14 cellular contexts compared by ENCODE assay signal in the genomic region with DNA sequence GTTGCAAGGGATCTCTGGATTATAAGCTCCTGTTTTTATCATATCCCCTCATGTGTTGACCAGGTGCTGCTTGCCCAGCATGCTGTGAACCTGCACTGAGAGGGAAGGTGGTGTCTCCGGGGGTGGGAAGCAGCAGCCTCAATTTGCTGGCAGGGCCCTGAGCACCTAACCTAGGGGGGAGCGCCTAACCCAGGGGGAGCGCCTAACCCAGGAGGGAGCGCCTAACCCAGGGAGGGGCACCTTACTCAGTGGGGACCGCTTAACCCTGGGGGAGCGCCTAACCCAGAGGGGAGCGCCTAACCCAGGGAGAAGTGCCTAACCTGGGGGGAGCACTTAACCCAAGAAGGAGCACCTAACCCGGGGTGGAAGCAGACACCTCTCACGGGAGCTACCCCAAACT.
A peak's percentile ranks its signal among the peaks of the same experiment; 100 is the strongest.
DNase-seq lines count a peak whose midpoint lies in the region; ATAC-seq, FAIRE-seq and TF ChIP-seq lines count a peak whose summit lies in the region.
"Had no signal": no experiment of that assay in that cellular context is flagged by ENCODE, and none has a peak within 500 bp of the region (broad histone marks: within the 10 kb centered on the region; RNA-seq: fewer than 3 reads in every experiment).

No MANE protein-coding gene starts in this region.

- H3K18ac ChIP-seq in H1 (ENCODE audit: extremely low read depth, low read length): peak overlapping the region; percentile 48

- TF ChIP-seq CTCF in Caco-2 (IDR thresholded peaks at IDR 0.05; ENCODE audit: insufficient read depth in 1 of 2, low read depth in 1 of 2, low read length in 1 of 2, severe bottlenecking in 1 of 2, unreplicated experiment in 1 of 2) (no peak), K562 (IDR thresholded peaks at IDR 0.05 in 2 of 3, conservative IDR thresholded peaks at IDR 0.05 in 1 of 3; ENCODE audit: insufficient read depth in 2 of 3, low read depth in 1 of 3, low read length in 3 of 3) (no peak), H1 (IDR thresholded peaks at IDR 0.05; ENCODE audit: control extremely low read depth in 1 of 3, insufficient read depth in 1 of 3, low read depth in 1 of 3, low read length in 3 of 3) (no peak)

- H3K36me3 Mint-ChIP-seq in Caco-2 (ENCODE audit: insufficient read depth, unreplicated experiment): no peaks in the 10 kb centered on the region
- no peaks in the 10 kb centered on the region for H3K36me3 Mint-ChIP-seq in stimulated activated memory B cell treated with anti-CD40 and anti-IgM and Interleukin-4, amounts not matched to agents 10 μg/mL and 1 μg/mL and 100 μg/mL, for 72 hours
- H3K36me3 Mint-ChIP-seq: CD4-positive, CD25-positive, alpha-beta regulatory T cell had no signal

- H3K9me3 ChIP-seq in Caco-2 (no peaks in the 10 kb centered on the region), K562 (replicated peaks; ENCODE audit: control insufficient read depth, insufficient read depth, low read depth, low read length) (no peaks in the 10 kb centered on the region), H1 (ENCODE audit: insufficient read depth in 2 of 2, low read depth in 1 of 2, low read length in 1 of 2) (peaks cover 0 to 6% of the 10 kb centered on the region in 2 experiments; a peak in 1 of 4 replicates)

- POLR2A ChIA-PET in Caco-2 (lab: Charles Lee): no interaction called here
- POLR2A ChIA-PET in K562 (lab: Yijun Ruan, JAX): no interaction called here
- POLR2A ChIA-PET in H1 (lab: Charles Lee; ENCODE audit: partially characterized antibody): interaction anchor here (1.6 kb wide), 1 partner anchor 71 kb away, joined by 5 read pairs; no protein-coding TSS in a partner anchor

- H2AFZ ChIP-seq in K562 (ENCODE audit: low read depth, low read length) (no peak overlapping the region), H1 (ENCODE audit: low read length) (no peak overlapping the region)

- no peaks in the 10 kb centered on the region for H3K79me2 ChIP-seq in K562 (ENCODE audit: control insufficient read depth, insufficient read depth, low read length)
- H3K79me2 ChIP-seq in H1 (ENCODE audit: control insufficient read depth in 1 of 2, insufficient read depth in 2 of 2, low read length in 2 of 2): no peaks in the 10 kb centered on the region

- H3K27me3 ChIP-seq in Caco-2 (replicated peaks; ENCODE audit: control insufficient read depth, insufficient read depth, low read length): no peaks in the 10 kb centered on the region
- H3K27me3 ChIP-seq in K562 (ENCODE audit: control insufficient read depth in 2 of 2, insufficient read depth in 2 of 2, low read length in 2 of 2): peaks cover 6 to 36% of the 10 kb centered on the region in 2 experiments; a peak in 3 of 5 replicates
- peaks cover 0 to 2% (median under 1%) of the 10 kb centered on the region in 4 experiments; a peak in 2 of 7 replicates for H3K27me3 ChIP-seq in H1 (replicated peaks in 1 of 4; ENCODE audit: control insufficient read depth in 3 of 4, extremely low read depth in 1 of 4, insufficient read depth in 3 of 4, low read length in 3 of 4)
- H3K27me3 ChIP-seq: BLaER1 treated with 17β-estradiol and CSF1 and Interleukin-3, amounts not matched to agents 10 nM and 100 nM had no signal

- H4K91ac ChIP-seq in H1 (replicated peaks; ENCODE audit: insufficient read length, low read length): no peak overlapping the region

- H3K9me1 ChIP-seq in K562 (ENCODE audit: control insufficient read depth, insufficient read depth, low read length): no peaks in the 10 kb centered on the region

- H3K23ac ChIP-seq in H1 (ENCODE audit: insufficient read length): no peak overlapping the region

- H2BK15ac ChIP-seq in H1 (ENCODE audit: low read length): no peak overlapping the region

- CTCF ChIA-PET in Caco-2 (lab: Charles Lee): no interaction called here
- CTCF ChIA-PET in K562 (lab: Yijun Ruan, JAX; ENCODE audit: low intra/inter-chr PET ratio): no interaction called here
- CTCF ChIA-PET in H1 (lab: Charles Lee; ENCODE audit: partially characterized antibody): interaction anchor here (0.7 to 1.1 kb wide), 6 partner anchors 8 to 1958 kb away, joined by 3 to 5 read pairs (median 3); no protein-coding TSS in a partner anchor

- TF ChIP-seq RAD21 in K562 (CRISPR knock-in tag; conservative IDR thresholded peaks at IDR 0.05 in 1 of 2, IDR thresholded peaks at IDR 0.05 in 1 of 2) (no peak), H1 (IDR thresholded peaks at IDR 0.05 in 1 of 2, conservative IDR thresholded peaks at IDR 0.05 in 1 of 2; ENCODE audit: low read depth in 2 of 2, low read length in 2 of 2) (no peak)

- H3K27ac ChIP-seq in K562 (ENCODE audit: extremely low read depth, low read depth, low read length) (no peak overlapping the region), H1 (ENCODE audit: low read depth, low read length) (no peak overlapping the region)
- H3K27ac ChIP-seq: BLaER1 treated with 17β-estradiol and CSF1 and Interleukin-3, amounts not matched to agents 10 nM and 100 nM had no signal

- no peak for FAIRE-seq in K562 (lab: Jason Lieb, UNC)
- FAIRE-seq in H1 (lab: Jason Lieb, UNC): no peak
- FAIRE-seq: H54 had no signal

- TF ChIP-seq EP300 in K562 (IDR thresholded peaks at IDR 0.05; ENCODE audit: low read length) (no peak), H1 (IDR thresholded peaks at IDR 0.05; ENCODE audit: borderline replicate concordance in 1 of 2, low read depth in 2 of 2, low read length in 2 of 2) (no peak)

- H3K4me3 ChIP-seq in Caco-2 (ENCODE audit: low read depth, low read length) (no peak overlapping the region), K562 (no peak overlapping the region), H1 (ENCODE audit: extremely low read depth in 1 of 4, insufficient read depth in 2 of 4, low read depth in 3 of 4, low read length in 4 of 4) (no peak overlapping the region)
- H3K4me3 ChIP-seq: BLaER1 treated with 17β-estradiol and CSF1 and Interleukin-3, amounts not matched to agents 10 nM and 100 nM had no signal

- no peak overlapping the region for H2BK120ac ChIP-seq in H1 (replicated peaks; ENCODE audit: low read depth, low read length)

- H3K4me1 ChIP-seq in Caco-2: no peaks in the 10 kb centered on the region
- H3K4me1 ChIP-seq in K562 (replicated peaks in 1 of 2; ENCODE audit: control insufficient read depth in 2 of 2, insufficient read depth in 2 of 2, low read length in 2 of 2): peaks cover 5 to 9% of the 10 kb centered on the region in 2 experiments; a peak in 3 of 5 replicates
- H3K4me1 ChIP-seq in H1 (replicated peaks in 1 of 4; ENCODE audit: control insufficient read depth in 3 of 4, insufficient read depth in 4 of 4, low read length in 3 of 4): peaks cover 0 to 12% (median 0%) of the 10 kb centered on the region in 4 experiments; a peak in 3 of 7 replicates

- H4K5ac ChIP-seq in H1 (ENCODE audit: insufficient read length, low read depth, low read length): no peak overlapping the region

- H3K4ac ChIP-seq in H1 (replicated peaks; ENCODE audit: insufficient read length, low read depth, low read length): no peak overlapping the region

- H2AK5ac ChIP-seq in H1 (ENCODE audit: low read depth, low read length): no peak overlapping the region

- no TSS peak for BruUV-seq in Caco-2 (replicated peaks; lab: Mats Ljungman, UMichigan)
- BruUV-seq in K562 (replicated peaks; lab: Mats Ljungman, UMichigan): no TSS peak

- H3K4me2 ChIP-seq in K562 (ENCODE audit: insufficient read depth, low read length): no peak overlapping the region
- H3K4me2 ChIP-seq in H1 (ENCODE audit: insufficient read depth in 1 of 2, low read depth in 2 of 2, low read length in 2 of 2): no peak overlapping the region

- DNase-seq in Caco-2 (no peak), K562 (ENCODE audit: extremely low read depth in 1 of 4, low spot score in 3 of 4) (no peak), H1 (ENCODE audit: low read depth in 1 of 2, low spot score in 2 of 2) (no peak), mesenteric fat pad (ENCODE audit: low spot score) (peak; percentile 28)
- DNase-seq: ACHN; Calu3; CD4-positive, CD25-positive, alpha-beta regulatory T cell; DMS 273 treated with DMSO at 0.1 percent for 48 hours had no signal

- H3K23me2 ChIP-seq in H1 (ENCODE audit: low read depth, low read length): no peaks in the 10 kb centered on the region

- no peak overlapping the region for H3K14ac ChIP-seq in H1 (ENCODE audit: insufficient read length)

- H3K9me3 Mint-ChIP-seq in Caco-2 (ENCODE audit: unreplicated experiment): no peaks in the 10 kb centered on the region
- peaks cover 7% of the 10 kb centered on the region for H3K9me3 Mint-ChIP-seq in stimulated activated memory B cell treated with anti-CD40 and anti-IgM and Interleukin-4, amounts not matched to agents 10 μg/mL and 1 μg/mL and 100 μg/mL, for 72 hours

- intact Hi-C loops in Caco-2 (cut with micrococcal nuclease; ENCODE audit: unreplicated experiment) (no loop called here), K562 (cut with micrococcal nuclease) (no loop called here)

- no peak overlapping the region for H3K56ac ChIP-seq in H1 (replicated peaks; ENCODE audit: insufficient read length, low read depth, low read length)

- H3K9ac ChIP-seq in K562 (ENCODE audit: insufficient read depth in 1 of 2, low read depth in 2 of 2, low read length in 2 of 2) (no peak overlapping the region), H1 (replicated peaks in 1 of 4; ENCODE audit: extremely low read depth in 1 of 4, low read depth in 3 of 4, low read length in 3 of 4) (no peak overlapping the region)
- H3K9ac ChIP-seq: BLaER1 treated with 17β-estradiol and CSF1 and Interleukin-3, amounts not matched to agents 10 nM and 100 nM had no signal

- H3K36me3 ChIP-seq in Caco-2 (ENCODE audit: control insufficient read depth, insufficient read depth, low read length) (no peaks in the 10 kb centered on the region), K562 (ENCODE audit: control insufficient read depth, insufficient read depth, low read length) (no peaks in the 10 kb centered on the region), H1 (ENCODE audit: control insufficient read depth in 2 of 4, insufficient read depth in 4 of 4, low read length in 3 of 4) (no peaks in the 10 kb centered on the region)
- H3K36me3 ChIP-seq: BLaER1 treated with 17β-estradiol and CSF1 and Interleukin-3, amounts not matched to agents 10 nM and 100 nM had no signal

- peak overlapping the region; percentile 9; the same call in 1 of the 2 replicates for H2BK12ac ChIP-seq in H1 (ENCODE audit: low read depth, low read length)

- no peak for TF ChIP-seq POLR2A in K562 (conservative IDR thresholded peaks at IDR 0.05)
- no peak for TF ChIP-seq POLR2A in H1 (IDR thresholded peaks at IDR 0.05; ENCODE audit: control extremely low read depth in 1 of 2, low read depth in 2 of 2, low read length in 2 of 2)

- H4K8ac ChIP-seq in H1 (ENCODE audit: extremely low read depth, insufficient read depth, low read length): peak overlapping the region; percentile 29; the same call in 1 of the 2 replicates

- H3K4me1 Mint-ChIP-seq in Caco-2 (ENCODE audit: low read depth, unreplicated experiment): no peaks in the 10 kb centered on the region
- no peaks in the 10 kb centered on the region for H3K4me1 Mint-ChIP-seq in stimulated activated memory B cell treated with anti-CD40 and anti-IgM and Interleukin-4, amounts not matched to agents 10 μg/mL and 1 μg/mL and 100 μg/mL, for 72 hours
- H3K4me1 Mint-ChIP-seq: CD4-positive, CD25-positive, alpha-beta regulatory T cell had no signal

- no peak overlapping the region for H3K4me3 Mint-ChIP-seq in Caco-2 (ENCODE audit: unreplicated experiment)
- H3K4me3 Mint-ChIP-seq in stimulated activated memory B cell treated with anti-CD40 and anti-IgM and Interleukin-4, amounts not matched to agents 10 μg/mL and 1 μg/mL and 100 μg/mL, for 72 hours: no peak overlapping the region
- H3K4me3 Mint-ChIP-seq: CD4-positive, CD25-positive, alpha-beta regulatory T cell had no signal

- H4K20me1 ChIP-seq in K562 (replicated peaks; ENCODE audit: control insufficient read depth, insufficient read depth, low read length): no peaks in the 10 kb centered on the region; the same call in 1 of the 2 replicates
- no peaks in the 10 kb centered on the region for H4K20me1 ChIP-seq in H1 (replicated peaks in 1 of 2; ENCODE audit: control insufficient read depth in 1 of 2, insufficient read depth in 2 of 2, low read length in 2 of 2)
- H4K20me1 ChIP-seq: BLaER1 treated with 17β-estradiol and CSF1 and Interleukin-3, amounts not matched to agents 10 nM and 100 nM had no signal

- in situ Hi-C loops in K562 (cut with MboI): no loop called here

- H3K27ac Mint-ChIP-seq in Caco-2 (ENCODE audit: unreplicated experiment): peak overlapping the region; percentile 31
- no peak overlapping the region for H3K27ac Mint-ChIP-seq in stimulated activated memory B cell treated with anti-CD40 and anti-IgM and Interleukin-4, amounts not matched to agents 10 μg/mL and 1 μg/mL and 100 μg/mL, for 72 hours

- no peaks in the 10 kb centered on the region for H3K79me1 ChIP-seq in H1 (ENCODE audit: low read depth, low read length)

- H2BK20ac ChIP-seq in H1 (ENCODE audit: low read length): no peak overlapping the region

- 19% methylated on average over 9 of the region's 9 CpGs for WGBS in K562 (ENCODE audit: insufficient coverage, low coverage, missing lambda C conversion rate)
- WGBS in H1 (ENCODE audit: extremely low coverage in 1 of 2, insufficient coverage in 1 of 2, insufficient read length in 1 of 2, insufficient replicate concordance in 2 of 2, low coverage in 1 of 2, low lambda C conversion rate in 2 of 2, missing lambda C conversion rate in 1 of 2), 2 experiments: 81% methylated on average over 8 of the region's 9 CpGs; no CpG with 5 or more reads in 1 of the 2 experiments

- ATAC-seq in K562: no peak
- no peak for ATAC-seq in activated CD4-positive, CD25-positive, alpha-beta regulatory T cell treated with anti-CD3 and anti-CD28 coated beads, Interleukin-2, amount 50 U/mL, for 24 hours
- ATAC-seq in stimulated activated memory B cell treated with anti-CD40 and anti-IgM and Interleukin-4, amounts not matched to agents 10 μg/mL and 1 μg/mL and 100 μg/mL, for 72 hours: no peak
- no peak for ATAC-seq in GM21717 (IDR thresholded peaks at IDR 0.05; ENCODE audit: unreplicated experiment)
- no peak for ATAC-seq in HG02610 (IDR thresholded peaks at IDR 0.05; ENCODE audit: unreplicated experiment)

- no peaks in the 10 kb centered on the region for H3K27me3 Mint-ChIP-seq in Caco-2 (ENCODE audit: insufficient read depth, unreplicated experiment)
- peaks cover 18% of the 10 kb centered on the region for H3K27me3 Mint-ChIP-seq in stimulated activated memory B cell treated with anti-CD40 and anti-IgM and Interleukin-4, amounts not matched to agents 10 μg/mL and 1 μg/mL and 100 μg/mL, for 72 hours
- H3K27me3 Mint-ChIP-seq: CD4-positive, CD25-positive, alpha-beta regulatory T cell had no signal

- no peak overlapping the region for H2BK5ac ChIP-seq in H1 (ENCODE audit: low read depth, low read length)
